In genomic region chr4:155025762-155026457, GRCh38 we compare ENCODE assay signal across 8 cellular contexts.
DNase-seq lines count a peak whose midpoint lies in the region; ATAC-seq and TF ChIP-seq lines count a peak whose summit lies in the region.

No MANE protein-coding gene starts in this region.

- CTCF ChIA-PET in activated CD8-positive, alpha-beta T cell treated with anti-CD3 and anti-CD28 coated beads for 36 hours (lab: Charles Lee) = interaction anchor here (1.0 to 2.0 kb wide), 2 partner anchors 13 to 32 kb away, joined by 3 to 10 read pairs; no protein-coding TSS in a partner anchor

- H3K4me1 Mint-ChIP-seq in activated CD8-positive, alpha-beta T cell treated with anti-CD3 and anti-CD28 coated beads for 36 hours (ENCODE audit: low read depth) = no peaks in the 10 kb centered on the region
- H3K4me1 Mint-ChIP-seq in stimulated activated memory B cell treated with anti-CD40 and anti-IgM and Interleukin-4, amounts not matched to agents 10 μg/mL and 1 μg/mL and 100 μg/mL, for 72 hours = no peaks in the 10 kb centered on the region

- H3K27ac Mint-ChIP-seq in activated CD8-positive, alpha-beta T cell treated with anti-CD3 and anti-CD28 coated beads for 36 hours = no peak overlapping the region
- no peak overlapping the region for H3K27ac Mint-ChIP-seq in stimulated activated memory B cell treated with anti-CD40 and anti-IgM and Interleukin-4, amounts not matched to agents 10 μg/mL and 1 μg/mL and 100 μg/mL, for 72 hours

- ATAC-seq in GM18520 (IDR thresholded peaks at IDR 0.05; ENCODE audit: unreplicated experiment) = peak; percentile 62
- ATAC-seq in HG03280 (IDR thresholded peaks at IDR 0.05; ENCODE audit: unreplicated experiment) = peak; percentile 89
- peak; percentile 55 for ATAC-seq in activated CD8-positive, alpha-beta T cell treated with anti-CD3 and anti-CD28 coated beads for 36 hours
- ATAC-seq in stimulated activated memory B cell treated with anti-CD40 and anti-IgM and Interleukin-4, amounts not matched to agents 10 μg/mL and 1 μg/mL and 100 μg/mL, for 72 hours = no peak

- intact Hi-C loops in activated CD8-positive, alpha-beta T cell treated with anti-CD3 and anti-CD28 coated beads for 36 hours (cut with micrococcal nuclease) = no loop called here

- no peaks in the 10 kb centered on the region for H3K36me3 Mint-ChIP-seq in activated CD8-positive, alpha-beta T cell treated with anti-CD3 and anti-CD28 coated beads for 36 hours (ENCODE audit: low read depth)
- H3K36me3 Mint-ChIP-seq in stimulated activated memory B cell treated with anti-CD40 and anti-IgM and Interleukin-4, amounts not matched to agents 10 μg/mL and 1 μg/mL and 100 μg/mL, for 72 hours = no peaks in the 10 kb centered on the region

- peaks cover 3% of the 10 kb centered on the region for H3K27me3 Mint-ChIP-seq in activated CD8-positive, alpha-beta T cell treated with anti-CD3 and anti-CD28 coated beads for 36 hours
- peaks cover 4% of the 10 kb centered on the region for H3K27me3 Mint-ChIP-seq in stimulated activated memory B cell treated with anti-CD40 and anti-IgM and Interleukin-4, amounts not matched to agents 10 μg/mL and 1 μg/mL and 100 μg/mL, for 72 hours

- POLR2A ChIA-PET in activated CD8-positive, alpha-beta T cell treated with anti-CD3 and anti-CD28 coated beads for 36 hours (lab: Charles Lee) = no interaction called here

- TF ChIP-seq CTCF in C4-2B (conservative IDR thresholded peaks at IDR 0.05) = peak; percentile 48
- TF ChIP-seq CTCF in activated CD8-positive, alpha-beta T cell treated with anti-CD3 and anti-CD28 coated beads for 36 hours (IDR thresholded peaks at IDR 0.05) = peak; percentile 44

- no peaks in the 10 kb centered on the region for H3K9me3 Mint-ChIP-seq in activated CD8-positive, alpha-beta T cell treated with anti-CD3 and anti-CD28 coated beads for 36 hours
- peaks cover 3% of the 10 kb centered on the region for H3K9me3 Mint-ChIP-seq in stimulated activated memory B cell treated with anti-CD40 and anti-IgM and Interleukin-4, amounts not matched to agents 10 μg/mL and 1 μg/mL and 100 μg/mL, for 72 hours

- peak; percentile 52 for DNase-seq in activated CD8-positive, alpha-beta T cell treated with anti-CD3 and anti-CD28 coated beads for 36 hours
- DNase-seq in kidney tubule cell (ENCODE audit: low spot score) (peak; percentile 51), NCI-H510A treated with DMSO at 0.1 percent for 48 hours (lab: John Stamatoyannopoulos, UW) (no peak), middle frontal gyrus (ENCODE audit: extremely low spot score, low spot score) (no peak)

- H3K27ac ChIP-seq in C4-2B = no peak overlapping the region

- H3K4me3 Mint-ChIP-seq in activated CD8-positive, alpha-beta T cell treated with anti-CD3 and anti-CD28 coated beads for 36 hours = no peak overlapping the region
- no peak overlapping the region for H3K4me3 Mint-ChIP-seq in stimulated activated memory B cell treated with anti-CD40 and anti-IgM and Interleukin-4, amounts not matched to agents 10 μg/mL and 1 μg/mL and 100 μg/mL, for 72 hours

Comparison
In these comparisons a context has a peak if more than half of its experiments do, and no peak if none do; other contexts are left out.
1. DNase-seq: peak in activated CD8-positive, alpha-beta T cell treated with anti-CD3 and anti-CD28 coated beads for 36 hours (single experiment) and kidney tubule cell (single experiment); none in NCI-H510A treated with DMSO at 0.1 percent for 48 hours (single experiment) and middle frontal gyrus (single experiment).